In the genomic region with DNA sequence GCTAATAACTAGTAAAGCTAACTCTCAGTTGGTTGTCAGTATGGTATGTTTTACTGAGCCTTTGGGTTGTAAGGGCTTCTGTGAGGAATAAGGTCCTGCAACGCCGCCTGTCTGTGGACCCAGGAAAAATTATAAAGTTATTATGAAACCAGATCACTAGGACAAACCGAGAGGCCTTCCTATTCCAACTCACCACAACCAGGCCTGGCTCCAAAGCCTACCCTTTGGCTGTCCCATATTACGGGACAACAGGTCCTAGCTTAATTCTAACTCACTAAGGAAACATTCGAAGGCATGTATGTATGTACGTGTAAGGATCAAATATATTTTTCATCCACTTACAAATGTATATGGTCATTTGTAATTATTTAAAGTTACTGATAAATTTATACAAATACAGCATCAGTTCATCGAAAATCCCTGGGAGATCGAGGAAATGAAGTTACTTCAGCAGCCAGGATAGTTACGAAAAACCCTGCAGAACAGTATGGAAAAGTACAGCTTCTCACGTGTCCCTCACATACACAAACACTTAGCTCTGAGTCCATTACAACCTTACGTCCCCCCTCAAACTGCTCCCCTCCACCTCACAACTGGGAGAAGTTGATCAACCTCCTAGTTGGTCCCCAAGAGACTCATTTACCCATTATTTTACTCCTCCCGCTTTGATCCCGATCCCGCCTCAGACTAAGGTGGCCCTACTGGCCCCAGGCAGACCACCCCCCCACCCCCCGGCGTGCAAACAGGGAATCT, we compare ENCODE assay signal across 8 cellular contexts. TPM values are rescaled to one million over a fixed set of nuclear protein-coding genes. Genes with fewer than 3 reads are reported as not detected.
A peak's percentile ranks its signal among the peaks of the same experiment; 100 is the strongest.
DNase-seq lines count a peak whose midpoint lies in the region; ATAC-seq, FAIRE-seq and TF ChIP-seq lines count a peak whose summit lies in the region.

No MANE protein-coding gene starts in this region.

- TF ChIP-seq POLR2A in A549 (IDR thresholded peaks at IDR 0.05; ENCODE audit: low read length), result no peak

- H3K4me2 ChIP-seq in A549, result peak overlapping the region; percentile 77

- intact Hi-C loops in mucosa of descending colon (cut with DNase I, micrococcal nuclease), result loop anchor here in 1 of 2 donors (10.0 kb wide), 1 partner anchor 103 kb away; no protein-coding TSS in a partner anchor

- TF ChIP-seq CTCF in A549 (IDR thresholded peaks at IDR 0.05) (peak; percentile 64), mucosa of descending colon (IDR thresholded peaks at IDR 0.05) (peak; percentile 26)

- H3K9me3 ChIP-seq in A549, result no peaks in the 10 kb centered on the region
- no peaks in the 10 kb centered on the region for H3K9me3 ChIP-seq in mucosa of descending colon

- ATAC-seq in A549, result peak; percentile 60 to 66; a peak in 5 of 6 replicates
- peak; percentile 25 for ATAC-seq in GM18520 (IDR thresholded peaks at IDR 0.05; ENCODE audit: unreplicated experiment)
- peak; percentile 58 for ATAC-seq in mucosa of descending colon

- peak overlapping the region; percentile 99 to 100 for H3K27ac ChIP-seq in A549
- peak overlapping the region; percentile 95 for H3K27ac ChIP-seq in epithelial cell of prostate

- DNase-seq in A549 (ENCODE audit: low read depth in 1 of 2, low spot score in 1 of 2) (peak; percentile 35 to 79), HT-29 (ENCODE audit: low spot score) (peak; percentile 90), NOMO-1 (lab: John Stamatoyannopoulos, UW; ENCODE audit: unreplicated experiment in 2 of 2) (peak; percentile 40 to 81), epithelial cell of prostate (ENCODE audit: low read depth, low spot score) (peak; percentile 36), mucosa of descending colon (peak; percentile 60 to 94 (median 80))
- DNase-seq in activated CD8-positive, alpha-beta memory T cell treated with anti-CD3 and anti-CD28 coated beads, Interleukin-2, amount 50 U/mL, for 48 hours, result peak; percentile 63
- peak; percentile 26 for DNase-seq in stimulated activated CD8-positive, alpha-beta memory T cell treated with anti-CD3 and anti-CD28 coated beads, Interleukin-4, amount 100 ng/mL, for 24 hours (ENCODE audit: low read depth)

- H3K4me3 ChIP-seq in A549 (peak overlapping the region; percentile 74), mucosa of descending colon (peak overlapping the region; percentile 58)

- peak; percentile 70; a peak in 4 of 5 replicates for TF ChIP-seq RAD21 in A549 (conservative IDR thresholded peaks at IDR 0.05 in 1 of 2, IDR thresholded peaks at IDR 0.05 in 1 of 2)

- TF ChIP-seq EP300 in A549 (IDR thresholded peaks at IDR 0.05), result no peak

- no peak for FAIRE-seq in A549 (lab: Jason Lieb, UNC)

- H3K36me3 ChIP-seq in mucosa of descending colon (ENCODE audit: low read depth), result no peaks in the 10 kb centered on the region

- peaks cover 23% of the 10 kb centered on the region; the same call in 2 of the 3 replicates for H3K4me1 ChIP-seq in A549
- peaks cover 42% of the 10 kb centered on the region for H3K4me1 ChIP-seq in mucosa of descending colon (ENCODE audit: low read depth)

- 1% methylated on average over 14 of the region's 16 CpGs for WGBS in A549 (ENCODE audit: missing lambda C conversion rate)

- POLR2A ChIA-PET in A549 (lab: Yijun Ruan, JAX), result interaction anchor here (1.1 to 2.3 kb wide), 2 partner anchors 34 to 187 kb away, joined by 3 to 10 read pairs; no protein-coding TSS in a partner anchor

- CTCF ChIA-PET in A549 (lab: Yijun Ruan, JAX), result interaction anchor here (0.7 to 2.6 kb wide), 19 partner anchors 9 to 930 kb away, joined by 3 to 9 read pairs (median 3); no protein-coding TSS in a partner anchor

TF ChIP-seq in A549, 52 proteins besides CTCF, POLR2A, EP300 and RAD21:
- peak; percentile 45; the same call in 2 of the 3 replicates for TF ChIP-seq SMC3 (IDR thresholded peaks at IDR 0.05)
- TF ChIP-seq PHF8 (IDR thresholded peaks at IDR 0.05; ENCODE audit: borderline replicate concordance, low read depth), result no peak
- peak in 1 of 2 experiments; percentile 44; a peak in 1 of 4 replicates for TF ChIP-seq CEBPB (IDR thresholded peaks at IDR 0.05)
- TF ChIP-seq, protein P1, sequence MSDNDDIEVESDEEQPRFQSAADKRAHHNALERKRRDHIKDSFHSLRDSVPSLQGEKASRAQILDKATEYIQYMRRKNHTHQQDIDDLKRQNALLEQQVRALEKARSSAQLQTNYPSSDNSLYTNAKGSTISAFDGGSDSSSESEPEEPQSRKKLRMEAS (IDR thresholded peaks at IDR 0.05), result peak; percentile 19; the same call in 1 of the 2 replicates
- TF ChIP-seq GATA3 (IDR thresholded peaks at IDR 0.05; ENCODE audit: borderline replicate concordance), result no peak

RNA-seq across cellular contexts. Expression of a gene that starts 1.2 kb away (rescaled TPM):
- polyA plus RNA-seq in A549 (2011; rRNA removed) (43.5 and 46.3 TPM in 2 replicates), A549 (2017; fragmentation: RNase III; extraction: RNeasy Plus Mini Kit Qiagen cat#74134 plus additional on column Dnase treatment) (17.5 to 19.0 TPM (median 18.1 TPM) in 3 replicates)
- 11.1 and 14.3 TPM in 2 replicates for polyA plus RNA-seq in A549 (2012; cell fraction: cytosol; rRNA removed)
- 13.6 and 16.5 TPM in 2 replicates for polyA plus RNA-seq in A549 (2012; cell fraction: nucleus; rRNA removed)
- polyA minus RNA-seq in A549 (2011; rRNA and poly(A)+ RNA removed), result 79.5 and 82.3 TPM in 2 replicates
- total RNA-seq in HT-29 (2014; rRNA removed; shearing (Covaris generic)), result 28.7 and 30.6 TPM in 2 replicates
- total RNA-seq in mucosa of descending colon, result 10 to 100 TPM; 62.4 to 75.3 (median 70.4) TPM

Comparison
In these comparisons a context has a peak if more than half of its experiments do, and no peak if none do; other contexts are left out.
1. Peak in every context shown above with its lines: DNase-seq, ATAC-seq, H3K4me3 ChIP-seq and H3K27ac ChIP-seq.
2. DNase-seq: peak in every context shown above with its lines; median percentile 90 in HT-29; 80 in mucosa of descending colon; 63 in activated CD8-positive, alpha-beta memory T cell treated with anti-CD3 and anti-CD28 coated beads, Interleukin-2, amount 50 U/mL, for 48 hours; 60 in NOMO-1; 57 in A549; 36 in epithelial cell of prostate; 26 in stimulated activated CD8-positive, alpha-beta memory T cell treated with anti-CD3 and anti-CD28 coated beads, Interleukin-4, amount 100 ng/mL, for 24 hours.